In the genomic region with DNA sequence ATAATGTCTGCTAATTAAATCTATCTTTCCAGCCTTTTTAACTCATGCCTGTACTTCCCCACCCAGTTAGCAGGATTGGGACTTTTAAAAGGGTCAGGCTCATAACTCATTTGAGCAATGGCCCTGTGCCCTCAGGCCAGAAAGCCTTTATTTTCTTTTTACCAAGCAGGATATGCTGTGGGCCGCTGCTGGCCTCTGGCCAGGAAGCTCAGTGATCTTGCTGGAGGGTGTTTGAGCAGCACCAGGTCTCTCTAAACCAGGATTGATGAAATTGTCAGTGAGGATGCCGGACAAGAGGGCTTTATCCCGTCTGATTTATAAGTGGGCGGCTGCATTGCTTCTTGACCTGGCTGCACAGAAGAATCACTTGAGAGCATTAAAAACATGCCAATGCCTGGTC, we compare ENCODE assay signal across 13 cellular contexts.
A peak's percentile ranks its signal among the peaks of the same experiment; 100 is the strongest.
DNase-seq lines count a peak whose midpoint lies in the region; ATAC-seq and TF ChIP-seq lines count a peak whose summit lies in the region.
"Had no signal": no experiment of that assay in that cellular context is flagged by ENCODE, and none has a peak within 500 bp of the region (broad histone marks: within the 10 kb centered on the region; RNA-seq: fewer than 3 reads in every experiment).

No MANE protein-coding gene starts in this region.

- peaks cover 6% of the 10 kb centered on the region for H3K4me1 Mint-ChIP-seq in type B pancreatic cell (ENCODE audit: unreplicated experiment)

- peak; percentile 74 for DNase-seq in COLO668 (lab: John Stamatoyannopoulos, UW; ENCODE audit: unreplicated experiment)
- DNase-seq in M059J (ENCODE audit: low read depth) = peak; percentile 98
- DNase-seq in islet precursor cell = peak; percentile 78
- no peak for DNase-seq in erythroblast (lab: John Stamatoyannopoulos, UW)
- no peak for DNase-seq in Right ventricle myocardium superior
- no peak for DNase-seq in type B pancreatic cell (ENCODE audit: extremely low spot score, unreplicated experiment)
- no peak for DNase-seq in cerebellar nuclear complex (lab: John Stamatoyannopoulos, UW)
- DNase-seq: CD4-positive, CD25-positive, alpha-beta regulatory T cell; left ventricle myocardium inferior; T-helper 9 cell had no signal

- H3K27ac ChIP-seq in VCaP = peak overlapping the region; percentile 98
- H3K27ac ChIP-seq: left ventricle myocardium inferior, vagina had no signal

- H3K36me3 Mint-ChIP-seq in type B pancreatic cell = no peaks in the 10 kb centered on the region
- H3K36me3 Mint-ChIP-seq: CD4-positive, CD25-positive, alpha-beta regulatory T cell had no signal

- H3K27me3 Mint-ChIP-seq in type B pancreatic cell = no peaks in the 10 kb centered on the region
- H3K27me3 Mint-ChIP-seq: progenitor cell of endocrine pancreas had no signal

- no peak for TF ChIP-seq POLR2A in erythroblast (IDR thresholded peaks at IDR 0.05; ENCODE audit: low read length)

- no peaks in the 10 kb centered on the region for H3K9me3 Mint-ChIP-seq in type B pancreatic cell
- H3K9me3 Mint-ChIP-seq: CD4-positive, CD25-positive, alpha-beta regulatory T cell had no signal

- TF ChIP-seq CTCF in VCaP (conservative IDR thresholded peaks at IDR 0.05) = no peak
- TF ChIP-seq CTCF in type B pancreatic cell (conservative IDR thresholded peaks at IDR 0.05) = no peak

- intact Hi-C loops in Right ventricle myocardium superior (cut with DNase I) = no loop called here

- no peak for ATAC-seq in Right ventricle myocardium superior (ENCODE audit: poor library complexity)

- no peak overlapping the region for H3K4me3 Mint-ChIP-seq in type B pancreatic cell
- H3K4me3 Mint-ChIP-seq: CD4-positive, CD25-positive, alpha-beta regulatory T cell had no signal

- no peak overlapping the region for H3K27ac Mint-ChIP-seq in type B pancreatic cell
- H3K27ac Mint-ChIP-seq: CD4-positive, CD25-positive, alpha-beta regulatory T cell; progenitor cell of endocrine pancreas had no signal

Comparison
In these comparisons a context has a peak if more than half of its experiments do, and no peak if none do; other contexts are left out.
1. DNase-seq: peak in COLO668 (single experiment), M059J (single experiment) and islet precursor cell (single experiment); none in erythroblast (0 of 2), Right ventricle myocardium superior (single experiment), type B pancreatic cell (single experiment) and cerebellar nuclear complex (0 of 2).